In the genomic region with DNA sequence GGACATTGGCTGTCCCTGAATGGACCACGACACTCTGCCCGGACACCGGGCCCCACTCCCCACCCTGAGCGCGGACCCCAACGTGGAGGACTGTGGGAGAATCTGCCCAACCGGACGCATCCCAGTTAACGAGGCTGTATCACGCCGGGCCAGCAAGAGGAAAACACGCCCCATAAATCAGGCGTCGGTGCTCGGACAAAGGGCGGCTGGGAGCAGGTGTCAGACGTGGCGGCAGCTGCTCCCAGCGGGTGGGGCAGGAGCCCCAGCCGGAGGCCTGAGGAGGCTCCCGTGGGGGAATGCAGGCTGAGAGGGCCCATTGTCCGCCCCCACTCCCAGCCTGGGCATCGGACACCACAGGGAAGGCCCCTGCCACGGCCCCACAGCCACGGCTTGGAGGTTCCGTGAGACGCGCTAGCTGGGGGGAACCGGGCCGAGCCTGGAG, we compare ENCODE assay signal across 10 cellular contexts. TPM values are rescaled to one million over a fixed set of nuclear protein-coding genes. Genes with fewer than 3 reads are reported as not detected.
DNase-seq lines count a peak whose midpoint lies in the region; ATAC-seq and TF ChIP-seq lines count a peak whose summit lies in the region.
"Had no signal": no experiment of that assay in that cellular context is flagged by ENCODE, and none has a peak within 500 bp of the region (broad histone marks: within the 10 kb centered on the region; RNA-seq: fewer than 3 reads in every experiment).

No MANE protein-coding gene starts in this region.

- H3K36me3 Mint-ChIP-seq in nephron progenitor cell (ENCODE audit: low read depth), result no peaks in the 10 kb centered on the region
- H3K36me3 Mint-ChIP-seq in activated CD8-positive, alpha-beta T cell treated with anti-CD3 and anti-CD28 coated beads, Interleukin-2, amount 10 ng/mL, durations not matched to agents 7 days and 5 days (ENCODE audit: low read depth), result peaks cover 11% of the 10 kb centered on the region

- peaks cover 100% of the 10 kb centered on the region for H3K4me1 ChIP-seq in BLaER1

- H3K4me2 ChIP-seq in BLaER1, result peak overlapping the region; percentile 96

- intact Hi-C loops in dorsolateral prefrontal cortex (cut with DNase I), result loop anchor here (1.0 kb wide), 2 partner anchors 18 to 19 kb away; no protein-coding TSS in a partner anchor

- CTCF ChIA-PET in activated CD8-positive, alpha-beta T cell treated with anti-CD3 and anti-CD28 coated beads, Interleukin-2, amount 10 ng/mL, durations not matched to agents 7 days and 5 days (lab: Charles Lee), result interaction anchor here (0.5 kb wide), 1 partner anchor 13 kb away, joined by 3 read pairs; no protein-coding TSS in a partner anchor

- H3K9me3 ChIP-seq in BLaER1, result no peaks in the 10 kb centered on the region

- no peak overlapping the region for H3K4me3 Mint-ChIP-seq in nephron progenitor cell
- H3K4me3 Mint-ChIP-seq in activated CD8-positive, alpha-beta T cell treated with anti-CD3 and anti-CD28 coated beads, Interleukin-2, amount 10 ng/mL, durations not matched to agents 7 days and 5 days, result no peak overlapping the region

- no peaks in the 10 kb centered on the region for H3K9me3 Mint-ChIP-seq in nephron progenitor cell
- H3K9me3 Mint-ChIP-seq in activated CD8-positive, alpha-beta T cell treated with anti-CD3 and anti-CD28 coated beads, Interleukin-2, amount 10 ng/mL, durations not matched to agents 7 days and 5 days (ENCODE audit: insufficient read depth), result no peaks in the 10 kb centered on the region

- H3K27ac ChIP-seq in BLaER1 (peak overlapping the region; percentile 72), dorsolateral prefrontal cortex (peak overlapping the region; percentile 12 to 98 (median 93)), brain microvascular endothelial cell (no peak overlapping the region)

- peak overlapping the region; percentile 66 for H3K9ac ChIP-seq in BLaER1

- peak; percentile 63 for DNase-seq in NCI-H146 treated with DMSO at 0.1 percent for 48 hours (lab: John Stamatoyannopoulos, UW; ENCODE audit: unreplicated experiment)
- peak; percentile 17 to 90 (median 82) for DNase-seq in dorsolateral prefrontal cortex
- peak; percentile 59 for DNase-seq in nephron progenitor cell
- no peak for DNase-seq in NCI-H1694 treated with DMSO at 0.1 percent for 48 hours (lab: John Stamatoyannopoulos, UW)
- no peak for DNase-seq in brain microvascular endothelial cell
- DNase-seq in activated CD8-positive, alpha-beta T cell treated with anti-CD3 and anti-CD28 coated beads, Interleukin-2, amount 10 ng/mL, durations not matched to agents 7 days and 5 days, result no peak
- DNase-seq: activated gamma-delta T cell treated with Interleukin-2 at 50 U/mL for 16 hours, erythroblast had no signal

- H3K4me1 Mint-ChIP-seq in nephron progenitor cell, result peaks cover 34% of the 10 kb centered on the region
- H3K4me1 Mint-ChIP-seq in activated CD8-positive, alpha-beta T cell treated with anti-CD3 and anti-CD28 coated beads, Interleukin-2, amount 10 ng/mL, durations not matched to agents 7 days and 5 days (ENCODE audit: low read depth), result peaks cover 30% of the 10 kb centered on the region

- no peak overlapping the region for H3K27ac Mint-ChIP-seq in nephron progenitor cell
- H3K27ac Mint-ChIP-seq in activated CD8-positive, alpha-beta T cell treated with anti-CD3 and anti-CD28 coated beads, Interleukin-2, amount 10 ng/mL, durations not matched to agents 7 days and 5 days, result no peak overlapping the region

- in situ Hi-C loops in brain microvascular endothelial cell (cut with HindIII; ENCODE audit: low pct_ligation_motif_present, low sequenced_read_pairs), result no loop called here

- no peak for ATAC-seq in GM21526 (IDR thresholded peaks at IDR 0.05; ENCODE audit: low FRiP score, unreplicated experiment)
- no peak for ATAC-seq in activated CD8-positive, alpha-beta T cell treated with anti-CD3 and anti-CD28 coated beads, Interleukin-2, amount 10 ng/mL, durations not matched to agents 7 days and 5 days

- peaks cover 19% of the 10 kb centered on the region for H3K36me3 ChIP-seq in BLaER1
- H3K36me3 ChIP-seq in brain microvascular endothelial cell (replicated peaks), result no peaks in the 10 kb centered on the region

- H4K20me1 ChIP-seq in BLaER1, result peaks cover 97% of the 10 kb centered on the region

- peak overlapping the region; percentile 54; the same call in 1 of the 2 replicates for H3K4me3 ChIP-seq in BLaER1
- H3K4me3 ChIP-seq in dorsolateral prefrontal cortex, result peak overlapping the region in 43 of 59 donors; percentile 0 to 55 (median 24)
- no peak overlapping the region for H3K4me3 ChIP-seq in brain microvascular endothelial cell (ENCODE audit: low read depth, low read length)

- TF ChIP-seq CTCF in dorsolateral prefrontal cortex (IDR thresholded peaks at IDR 0.05 in 54 of 56, conservative IDR thresholded peaks at IDR 0.05 in 2 of 56; ENCODE audit: low read depth in 1 of 56, partially characterized antibody in 56 of 56) (no peak), nephron progenitor cell (IDR thresholded peaks at IDR 0.05) (no peak), brain microvascular endothelial cell (IDR thresholded peaks at IDR 0.05; ENCODE audit: low read depth, low read length, missing control alignments) (no peak)

- POLR2A ChIA-PET in activated CD8-positive, alpha-beta T cell treated with anti-CD3 and anti-CD28 coated beads, Interleukin-2, amount 10 ng/mL, durations not matched to agents 7 days and 5 days (lab: Charles Lee), result interaction anchor here (1.8 kb wide), 1 partner anchor 12 kb away, joined by 7 read pairs; no protein-coding TSS in a partner anchor

- H3K27me3 ChIP-seq in BLaER1, result no peaks in the 10 kb centered on the region
- H3K27me3 ChIP-seq in dorsolateral prefrontal cortex, result peaks cover 0 to 11% (median 0%) of the 10 kb centered on the region in 45 donors
- no peaks in the 10 kb centered on the region for H3K27me3 ChIP-seq in brain microvascular endothelial cell (replicated peaks)

- H3K27me3 Mint-ChIP-seq in nephron progenitor cell (ENCODE audit: low read depth, poor library complexity), result no peaks in the 10 kb centered on the region
- H3K27me3 Mint-ChIP-seq in activated CD8-positive, alpha-beta T cell treated with anti-CD3 and anti-CD28 coated beads, Interleukin-2, amount 10 ng/mL, durations not matched to agents 7 days and 5 days (ENCODE audit: low read depth), result no peaks in the 10 kb centered on the region

RNA-seq across cellular contexts. Expression of a gene that starts 19.2 kb away (rescaled TPM):
- total RNA-seq in dorsolateral prefrontal cortex, result 10 to 100 TPM; 24.0 to 92.1 (median 38.8) TPM
- 10 to 100 TPM; 86.6 to 94.1 TPM for total RNA-seq in activated CD8-positive, alpha-beta T cell treated with anti-CD3 and anti-CD28 coated beads, Interleukin-2, amount 10 ng/mL, durations not matched to agents 7 days and 5 days

RNA-seq across cellular contexts. Expression of a gene that starts 43.8 kb away (rescaled TPM):
- total RNA-seq in dorsolateral prefrontal cortex, result 10 to 100 TPM; 52.6 to 89.0 (median 68.2) TPM
- 10 to 100 TPM; 86.8 to 89.2 TPM for total RNA-seq in activated CD8-positive, alpha-beta T cell treated with anti-CD3 and anti-CD28 coated beads, Interleukin-2, amount 10 ng/mL, durations not matched to agents 7 days and 5 days

Comparison
In these comparisons a context has a peak if more than half of its experiments do, and no peak if none do; other contexts are left out.
1. DNase-seq: peak in NCI-H146 treated with DMSO at 0.1 percent for 48 hours (single experiment), dorsolateral prefrontal cortex (10 of 10) and nephron progenitor cell (single experiment); none in NCI-H1694 treated with DMSO at 0.1 percent for 48 hours (single experiment), brain microvascular endothelial cell (single experiment) and activated CD8-positive, alpha-beta T cell treated with anti-CD3 and anti-CD28 coated beads, Interleukin-2, amount 10 ng/mL, durations not matched to agents 7 days and 5 days (single experiment).